In genomic region chr20:43666376-43667328, GRCh38 we compare ENCODE assay signal across 1 cellular context.
TF ChIP-seq lines count a peak whose summit lies in the region.

MYBL2 (plus strand) TSS chr20:43667114; CDS start chr20:43667284, 170 bp downstream.

TF ChIP-seq in GM23338, 12 proteins besides CTCF, POLR2A, EP300 and RAD21 (continued from another document):
- TF ChIP-seq ZNF462 (CRISPR knock-in tag; IDR thresholded peaks at IDR 0.05) = no peak
- no peak for TF ChIP-seq CREB1 (CRISPR knock-in tag; IDR thresholded peaks at IDR 0.05; ENCODE audit: low read depth)
